ENCODE assay signal across 32 cellular contexts in genomic region chr6:45036101-45036500, GRCh38.
"Had no signal": no experiment of that assay in that cellular context is flagged by ENCODE, and none has a peak within 500 bp of the region (broad histone marks: within the 10 kb centered on the region; RNA-seq: fewer than 3 reads in every experiment).

No MANE protein-coding gene starts in this region.

- H3K36me3 Mint-ChIP-seq: activated CD4-positive, alpha-beta memory T cell treated with anti-CD3 and anti-CD28 coated beads for 36 hours had no signal

- H3K27ac Mint-ChIP-seq: activated B cell treated with CpG ODN at 0.5 μM for 24 hours; activated CD4-positive, alpha-beta memory T cell treated with anti-CD3 and anti-CD28 coated beads for 36 hours; activated CD4-positive, alpha-beta T cell treated with anti-CD3 and anti-CD28 coated beads, Interleukin-2, amount 10 ng/mL, durations not matched to agents 24 days and 14 days; activated CD8-positive, alpha-beta T cell treated with anti-CD3 and anti-CD28 coated beads for 36 hours; activated naive CD4-positive, alpha-beta T cell treated with anti-CD3 and anti-CD28 coated beads, Interleukin-2, amount 50 U/mL, for 72 hours; activated naive CD8-positive, alpha-beta T cell treated with anti-CD3 and anti-CD28 coated beads for 36 hours; activated T-helper 2 cell treated with anti-CD3 and anti-CD28 coated beads, Interferon-gamma antibody, Interleukin-2, Interleukin-4, amounts not matched to agents 10 μg/mL and 5 μg/mL and 100 μg/mL, durations not matched to agents 14 hours and 24 hours and 36 hours; T-helper 1 cell treated with Interleukin-12 subunit alpha and Interleukin-12 subunit beta and Interleukin-4 antibody, amounts not matched to agents 30 μg/mL and 1 μg/mL, for 36 hours; T-helper 2 cell treated with Interferon-gamma antibody and Interleukin-4, amounts not matched to agents 5 μg/mL and 100 μg/mL, for 36 hours had no signal

- H3K27me3 Mint-ChIP-seq: activated B cell treated with CpG ODN at 0.5 μM for 24 hours; activated CD4-positive, alpha-beta memory T cell treated with anti-CD3 and anti-CD28 coated beads for 36 hours; activated CD4-positive, alpha-beta T cell treated with anti-CD3 and anti-CD28 coated beads, Interleukin-2, amount 10 ng/mL, durations not matched to agents 24 days and 14 days; activated CD8-positive, alpha-beta T cell treated with anti-CD3 and anti-CD28 coated beads for 36 hours; activated naive CD8-positive, alpha-beta T cell treated with anti-CD3 and anti-CD28 coated beads for 36 hours had no signal

- FAIRE-seq: astrocyte, TTC549 had no signal

- H3K9me3 Mint-ChIP-seq: activated B cell treated with CpG ODN at 0.5 μM for 24 hours; activated CD4-positive, alpha-beta memory T cell treated with anti-CD3 and anti-CD28 coated beads for 36 hours; activated CD4-positive, alpha-beta T cell treated with anti-CD3 and anti-CD28 coated beads, Interleukin-2, amount 10 ng/mL, durations not matched to agents 24 days and 14 days; activated CD8-positive, alpha-beta T cell treated with anti-CD3 and anti-CD28 coated beads for 36 hours; activated naive CD4-positive, alpha-beta T cell treated with anti-CD3 and anti-CD28 coated beads, Interleukin-2, amount 50 U/mL, for 72 hours; activated naive CD8-positive, alpha-beta T cell treated with anti-CD3 and anti-CD28 coated beads for 36 hours; activated T-helper 2 cell treated with anti-CD3 and anti-CD28 coated beads, Interferon-gamma antibody, Interleukin-2, Interleukin-4, amounts not matched to agents 10 μg/mL and 5 μg/mL and 100 μg/mL, durations not matched to agents 14 hours and 24 hours and 36 hours; T-helper 2 cell treated with Interferon-gamma antibody and Interleukin-4, amounts not matched to agents 5 μg/mL and 100 μg/mL, for 36 hours had no signal

- H3K4me1 Mint-ChIP-seq: activated B cell treated with CpG ODN at 0.5 μM for 24 hours had no signal

- H3K4me3 Mint-ChIP-seq: activated B cell treated with CpG ODN at 0.5 μM for 24 hours; activated CD4-positive, alpha-beta memory T cell treated with anti-CD3 and anti-CD28 coated beads for 36 hours; activated CD4-positive, alpha-beta T cell treated with anti-CD3 and anti-CD28 coated beads, Interleukin-2, amount 10 ng/mL, durations not matched to agents 24 days and 14 days; activated CD8-positive, alpha-beta T cell treated with anti-CD3 and anti-CD28 coated beads for 36 hours; activated naive CD8-positive, alpha-beta T cell treated with anti-CD3 and anti-CD28 coated beads for 36 hours; T-helper 1 cell treated with Interleukin-12 subunit alpha and Interleukin-12 subunit beta and Interleukin-4 antibody, amounts not matched to agents 30 μg/mL and 1 μg/mL, for 36 hours; T-helper 2 cell treated with Interferon-gamma antibody and Interleukin-4, amounts not matched to agents 5 μg/mL and 100 μg/mL, for 36 hours had no signal

- DNase-seq: activated B cell treated with CpG ODN at 0.5 μM for 24 hours; activated CD4-positive, alpha-beta memory T cell treated with anti-CD3 and anti-CD28 coated beads for 36 hours; activated CD4-positive, alpha-beta T cell treated with anti-CD3 and anti-CD28 coated beads for 4 hours; activated CD4-positive, alpha-beta T cell treated with anti-CD3 and anti-CD28 coated beads, Interleukin-2, amount 10 ng/mL, durations not matched to agents 24 days and 14 days; activated CD4-positive, alpha-beta T cell treated with anti-CD3 and anti-CD28 coated beads, Interleukin-2, amount 50 U/mL, for 1 hour; activated CD4-positive, alpha-beta T cell treated with anti-CD3 and anti-CD28 coated beads, Interleukin-2, amount 50 U/mL, for 4 hours; activated CD4-positive, CD25-positive, alpha-beta regulatory T cell treated with anti-CD3 and anti-CD28 coated beads, Interleukin-2, amount 50 U/mL, for 72 hours; activated CD8-positive, alpha-beta memory T cell treated with anti-CD3 and anti-CD28 coated beads, Interleukin-2, amount 50 U/mL, for 4 hours; activated CD8-positive, alpha-beta T cell treated with anti-CD3 and anti-CD28 coated beads for 36 hours; activated effector memory CD4-positive, alpha-beta T cell treated with Interleukin-2 at 50 U/mL for 16 hours; activated gamma-delta T cell; activated naive CD4-positive, alpha-beta T cell treated with anti-CD3 and anti-CD28 coated beads, Interleukin-2, amount 50 U/mL, for 16 hours; activated naive CD4-positive, alpha-beta T cell treated with Interleukin-2 at 50 U/mL for 16 hours; activated naive CD8-positive, alpha-beta T cell treated with anti-CD3 and anti-CD28 coated beads for 36 hours; activated T-cell treated with anti-CD3 and anti-CD28 coated beads for 4 hours; activated T-cell treated with anti-CD3 and anti-CD28 coated beads, Interleukin-2, amount 50 U/mL, for 1 hour; activated T-cell treated with anti-CD3 and anti-CD28 coated beads, Interleukin-2, amount 50 U/mL, for 48 hours; adrenal gland; amniotic stem cell; aorta; body of pancreas; brain microvascular endothelial cell; central memory CD4-positive, alpha-beta T cell; T-helper 1 cell; T-helper 2 cell; T-helper 9 cell had no signal
